Comparison of ENCODE assay signal across 6 cellular contexts in genomic region chr5:179515501-179515900, GRCh38. TPM values are rescaled to one million over a fixed set of nuclear protein-coding genes. Genes with fewer than 3 reads are reported as not detected.
DNase-seq lines count a peak whose midpoint lies in the region; ATAC-seq, FAIRE-seq and TF ChIP-seq lines count a peak whose summit lies in the region.
"Not testable (repeated sequence)": the region's sequence is repeated elsewhere in the genome, so short reads cannot be mapped to it uniquely, and the experiment has no call there.

No MANE protein-coding gene starts in this region.

- ATAC-seq in HepG2: peak; percentile 16; the same call in 2 of the 3 replicates

- not testable (repeated sequence) for H3K79me2 ChIP-seq in HepG2 (ENCODE audit: insufficient read depth, low read length); mesendoderm (ENCODE audit: control insufficient read depth, insufficient read depth, low read length)

- not testable (repeated sequence) for H4K5ac ChIP-seq in mesendoderm (ENCODE audit: low read length)

- H3K18ac ChIP-seq in mesendoderm (ENCODE audit: low read length): not testable (repeated sequence)

- not testable (repeated sequence) for H2AFZ ChIP-seq in HepG2 (ENCODE audit: low read length)

- TF ChIP-seq POLR2A in HepG2 (IDR thresholded peaks at IDR 0.05; ENCODE audit: insufficient read depth in 1 of 2, low read depth in 2 of 2, low read length in 2 of 2): not testable (repeated sequence)

- not testable (repeated sequence) for H2AK5ac ChIP-seq in mesendoderm (ENCODE audit: low read length)

- peak overlapping the region; percentile 33 for H3K9ac ChIP-seq in HUES6 (ENCODE audit: low read length)
- not testable (repeated sequence) for H3K9ac ChIP-seq in HepG2 (ENCODE audit: insufficient read depth, low read depth, low read length); mesendoderm (ENCODE audit: low read length)

- not testable (repeated sequence) for TF ChIP-seq RAD21 in HepG2 (CRISPR knock-in tag; IDR thresholded peaks at IDR 0.05)

- in situ Hi-C loops in HepG2 (cut with HindIII; ENCODE audit: extremely low pct_ligation_motif_present, low pct_unique_long_range_greater_than_20kb): not testable (repeated sequence)

- H3K4me3 ChIP-seq in HUES6 (ENCODE audit: low read depth, low read length); HepG2 (replicated peaks in 1 of 3; ENCODE audit: insufficient read depth in 1 of 3, low read depth in 2 of 3, low read length in 3 of 3); mesendoderm (ENCODE audit: low read length): not testable (repeated sequence)

- H3K27ac ChIP-seq in HUES6 (ENCODE audit: low read depth, low read length); HepG2 (ENCODE audit: extremely low read length, insufficient read depth, low read length); mesendoderm (ENCODE audit: low read depth, low read length): not testable (repeated sequence)

- not testable (repeated sequence) for H4K20me1 ChIP-seq in HepG2 (ENCODE audit: insufficient read depth, low read length)

- H3K4me2 ChIP-seq in HepG2 (ENCODE audit: low read depth, low read length); mesendoderm (ENCODE audit: low read length): not testable (repeated sequence)

- not testable (repeated sequence) for H4K8ac ChIP-seq in mesendoderm (ENCODE audit: low read depth, low read length)

- peak overlapping the region; percentile 55 for H3K4ac ChIP-seq in mesendoderm (ENCODE audit: low read depth, low read length)

- H2BK15ac ChIP-seq in mesendoderm (replicated peaks; ENCODE audit: low read depth): not testable (repeated sequence)

- H2BK5ac ChIP-seq in mesendoderm (ENCODE audit: low read length): not testable (repeated sequence)

- H2BK120ac ChIP-seq in mesendoderm (ENCODE audit: low read depth, low read length): not testable (repeated sequence)

- not testable (repeated sequence) for H3K27me3 ChIP-seq in HUES6 (ENCODE audit: control insufficient read depth, insufficient read depth, low read length); HepG2 (ENCODE audit: control insufficient read depth in 1 of 2, insufficient read depth in 2 of 2, low read length in 2 of 2); mesendoderm (ENCODE audit: insufficient read depth, low read length, poor library complexity)

- not testable (repeated sequence) for FAIRE-seq in HepG2 (lab: Jason Lieb, UNC)

- intact Hi-C loops in HepG2 (cut with micrococcal nuclease; ENCODE audit: unreplicated experiment): not testable (repeated sequence)

- not testable (repeated sequence) for H3K79me1 ChIP-seq in mesendoderm (ENCODE audit: low read length)

- H3K56ac ChIP-seq in mesendoderm (ENCODE audit: low read length): not testable (repeated sequence)

- CTCF ChIA-PET in HepG2 (lab: Yijun Ruan, JAX; ENCODE audit: low intra/inter-chr PET ratio, low total read pairs): not testable (repeated sequence)

- not testable (repeated sequence) for H3K9me3 ChIP-seq in HUES6 (ENCODE audit: control insufficient read depth, insufficient read depth, low read depth, low read length); HepG2 (ENCODE audit: low read length)

- H3K23ac ChIP-seq in mesendoderm (ENCODE audit: low read length): not testable (repeated sequence)

- WGBS in HepG2 (ENCODE audit: low lambda C conversion rate): 75% methylated on average over 7 of the region's 7 CpGs
- no CpG with 5 or more reads among the region's 7 CpGs for WGBS in mesendoderm (ENCODE audit: extremely low coverage, insufficient coverage, low lambda C conversion rate)

- peak; percentile 4 for DNase-seq in activated effector memory CD4-positive, alpha-beta T cell treated with anti-CD3 and anti-CD28 coated beads, Interleukin-2, amount 50 U/mL, for 16 hours
- DNase-seq in left kidney (ENCODE audit: low read depth, low spot score): peak; percentile 27
- DNase-seq in HepG2 (ENCODE audit: low spot score); mesendoderm: not testable (repeated sequence)
- DNase-seq in renal cortical epithelial cell (ENCODE audit: low read depth): peak; percentile 3

- TF ChIP-seq EP300 in HepG2 (IDR thresholded peaks at IDR 0.05; ENCODE audit: low read depth in 2 of 2, low read length in 2 of 2); HepG2 (CRISPR knock-in tag; IDR thresholded peaks at IDR 0.05; ENCODE audit: borderline replicate concordance): not testable (repeated sequence)

- BruUV-seq in HepG2 (replicated peaks; lab: Mats Ljungman, UMichigan): not testable (repeated sequence)

- H3K36me3 ChIP-seq in HUES6 (ENCODE audit: control insufficient read depth, insufficient read depth, low read length); HepG2 (replicated peaks in 1 of 2; ENCODE audit: control insufficient read depth in 1 of 2, insufficient read depth in 2 of 2, low read length in 2 of 2); mesendoderm (ENCODE audit: control insufficient read depth, insufficient read depth, low read length): not testable (repeated sequence)

- TF ChIP-seq CTCF in HepG2 (CRISPR knock-in tag; IDR thresholded peaks at IDR 0.05): not testable (repeated sequence)

- POLR2A ChIA-PET in HepG2 (lab: Yijun Ruan, JAX): not testable (repeated sequence)

- H3K4me1 ChIP-seq in HUES6 (ENCODE audit: control insufficient read depth, insufficient read depth, low read length) (peaks cover 23% of the 10 kb centered on the region; the same call in 1 of the 2 replicates), HepG2 (ENCODE audit: insufficient read depth, low read length) (peaks cover 18% of the 10 kb centered on the region)
- H3K4me1 ChIP-seq in mesendoderm (ENCODE audit: control insufficient read depth, low read depth, low read length): not testable (repeated sequence)

RNA-seq across cellular contexts. Expression of gene RUFY1, which starts 34.9 kb away (rescaled TPM):
- total RNA-seq in HepG2 (2016; rRNA removed; fragmentation: Illumina TruSeq; extraction: Trizol) (28.6 and 31.9 TPM in 2 replicates), renal cortical epithelial cell (41.3 and 85.2 TPM in 2 replicates)
- 12.6 and 13.4 TPM in 2 replicates for total RNA-seq in HepG2 (2016; cell fraction: cytosol; rRNA removed; fragmentation: Illumina TruSeq; extraction: Trizol; ENCODE audit: low read depth)
- total RNA-seq in HepG2 (2016; cell fraction: insoluble cytoplasmic fraction; rRNA removed; fragmentation: Illumina TruSeq; extraction: Trizol): 28.3 and 34.5 TPM in 2 replicates
- 10.7 and 10.9 TPM in 2 replicates for total RNA-seq in HepG2 (2016; cell fraction: membrane; rRNA removed; fragmentation: Illumina TruSeq; extraction: Trizol)
- total RNA-seq in HepG2 (2016; cell fraction: nucleus; rRNA removed; fragmentation: Illumina TruSeq; extraction: Trizol): 22.7 and 23.6 TPM in 2 replicates
- polyA plus RNA-seq in HepG2 (2011; rRNA removed): 19.9 and 20.8 TPM in 2 replicates
- polyA plus RNA-seq in HepG2 (2011; cell fraction: cytosol; rRNA removed): 12.9 and 13.5 TPM in 2 replicates
- 35.0 and 35.3 TPM in 2 replicates for polyA plus RNA-seq in HepG2 (2011; cell fraction: nucleus; rRNA removed)
- polyA plus RNA-seq in HepG2 (2012): 20.2 and 23.0 TPM in 2 replicates
- 3.2 and 4.7 TPM in 2 replicates for polyA plus RNA-seq in HepG2 (2016; cell fraction: cytosol; fragmentation: Illumina TruSeq; extraction: Trizol; ENCODE audit: low read depth)
- 29.3 and 30.1 TPM in 2 replicates for polyA plus RNA-seq in HepG2 (2016; cell fraction: insoluble cytoplasmic fraction; fragmentation: Illumina TruSeq; extraction: Trizol; ENCODE audit: low read depth)
- polyA plus RNA-seq in HepG2 (2016; cell fraction: membrane; fragmentation: Illumina TruSeq; extraction: Trizol; ENCODE audit: low read depth): 5.8 and 6.8 TPM in 2 replicates
- polyA plus RNA-seq in HepG2 (2016; cell fraction: nucleus; fragmentation: Illumina TruSeq; extraction: Trizol; ENCODE audit: insufficient read depth, low read depth): 41.0 and 41.7 TPM in 2 replicates
- polyA minus RNA-seq in HepG2 (2011; rRNA and poly(A)+ RNA removed; ENCODE audit: low replicate concordance): 25.8 and 35.3 TPM in 2 replicates
- polyA minus RNA-seq in HepG2 (2011; cell fraction: cytosol; rRNA and poly(A)+ RNA removed): 10.6 and 11.2 TPM in 2 replicates
- 20.7 and 28.1 TPM in 2 replicates for polyA minus RNA-seq in HepG2 (2011; cell fraction: nucleus; rRNA and poly(A)+ RNA removed)
- polyA plus RNA-seq in mesendoderm (2013, experiment 1 of 2): 13.7 TPM
- 13.9 TPM for polyA plus RNA-seq in mesendoderm (2013, experiment 2 of 2)
